ENCODE assay signal across 22 cellular contexts in genomic region chr11:107570015-107570414, GRCh38. TPM values are rescaled to one million over a fixed set of nuclear protein-coding genes. Genes with fewer than 3 reads are reported as not detected.
"Had no signal": no experiment of that assay in that cellular context is flagged by ENCODE, and none has a peak within 500 bp of the region (broad histone marks: within the 10 kb centered on the region; RNA-seq: fewer than 3 reads in every experiment).

No MANE protein-coding gene starts in this region.

- ATAC-seq: Right ventricle myocardium inferior, SK-N-SH treated with all-trans-retinoic acid at 6 μM for 48 hours had no signal

- H3K4me3 Mint-ChIP-seq: IgD-negative memory B cell had no signal

- H3K4me1 ChIP-seq: SJCRH30 had no signal

- H3K9me3 ChIP-seq: Peyer's patch, SJCRH30 had no signal

- H3K27me3 ChIP-seq: Peyer's patch, SJCRH30 had no signal

- H3K4me3 ChIP-seq: PC-9, Peyer's patch, SJCRH30 had no signal

- H3K27ac ChIP-seq: PC-9, Peyer's patch, SJCRH30 had no signal

- H3K9me3 Mint-ChIP-seq: IgD-negative memory B cell had no signal

- H3K36me3 ChIP-seq: Peyer's patch, SJCRH30 had no signal

- DNase-seq: KBM-7, MV-4-11, NCI-H1048, NCI-H1105 treated with DMSO at 0.1 percent for 48 hours, NCI-H1417 treated with DMSO at 0.1 percent for 48 hours, NCI-H1694, NCI-H187 treated with DMSO at 0.1 percent for 48 hours, NCI-H2029 treated with DMSO at 0.1 percent for 48 hours, NCI-H2171 treated with DMSO at 0.1 percent for 48 hours, NCI-H345, NCI-H446 treated with DMSO at 0.1 percent for 48 hours, NCI-H510A treated with DMSO at 0.1 percent for 48 hours, NCI-H82, OCI-M1, PC-9, Peyer's patch, SHP77 treated with DMSO at 0.1 percent for 48 hours, SJCRH30 had no signal

- H3K36me3 Mint-ChIP-seq: IgD-negative memory B cell had no signal

RNA-seq across cellular contexts. Expression of gene ELMOD1, which starts 20.9 kb away (rescaled TPM):
- total RNA-seq: MCF 10A, PC-9, Peyer's patch had no signal
- polyA plus RNA-seq: IgD-negative memory B cell had no signal
